Comparison of ENCODE assay signal across 8 cellular contexts in genomic region chr9:114653556-114654159, GRCh38. TPM values are rescaled to one million over a fixed set of nuclear protein-coding genes. Genes with fewer than 3 reads are reported as not detected.
DNase-seq lines count a peak whose midpoint lies in the region; ATAC-seq and TF ChIP-seq lines count a peak whose summit lies in the region.

No MANE protein-coding gene starts in this region.

- intact Hi-C loops in CD4-positive, alpha-beta T cell (cut with DNase I, micrococcal nuclease), result loop anchor here (1.0 to 5.0 kb wide), 9 partner anchors 41 to 314 kb away; partner anchors contain the start of genes TMEM268 (in 2 of the 2) and WHRN (in 1 of the 2)
- intact Hi-C loops in activated naive CD4-positive, alpha-beta T cell treated with anti-CD3 and anti-CD28 coated beads for 36 hours (cut with micrococcal nuclease), result loop anchor here (1.0 kb wide), 9 partner anchors 41 to 314 kb away; partner anchors contain the start of genes ATP6V1G1 and WHRN
- intact Hi-C loops in posterior cingulate gyrus (cut with DNase I) (loop anchor here (1.0 to 10.0 kb wide), 5 partner anchors 69 to 315 kb away; partner anchors contain the start of gene ATP6V1G1), upper lobe of right lung (cut with DNase I) (loop anchor here (10.0 kb wide), 1 partner anchor 159 kb away; no protein-coding TSS in a partner anchor)

- peak; percentile 59 to 83 (median 80) for DNase-seq in CD4-positive, alpha-beta T cell
- DNase-seq in LNCaP clone FGC (ENCODE audit: low read depth) (peak; percentile 46), SK-MEL-5 (ENCODE audit: low read depth, low spot score) (peak; percentile 87), glutamatergic neuron (peak; percentile 77), posterior cingulate gyrus (peak in 7 of 10 donors; percentile 25 to 86 (median 70)), upper lobe of right lung (no peak)
- peak; percentile 92 for DNase-seq in activated naive CD4-positive, alpha-beta T cell treated with anti-CD3 and anti-CD28 coated beads for 36 hours

- ATAC-seq in CD4-positive, alpha-beta T cell (ENCODE audit: poor library complexity), result peak; percentile 99
- ATAC-seq in GM21367 (IDR thresholded peaks at IDR 0.05; ENCODE audit: unreplicated experiment) (peak; percentile 74), upper lobe of right lung (peak; percentile 95)

- no peaks in the 10 kb centered on the region for H3K9me3 ChIP-seq in CD4-positive, alpha-beta T cell (ENCODE audit: control insufficient read depth, low read length)
- no peaks in the 10 kb centered on the region for H3K9me3 ChIP-seq in upper lobe of right lung

- H3K4me3 Mint-ChIP-seq in CD4-positive, alpha-beta T cell, result no peak overlapping the region
- H3K4me3 Mint-ChIP-seq in activated naive CD4-positive, alpha-beta T cell treated with anti-CD3 and anti-CD28 coated beads for 36 hours, result no peak overlapping the region
- H3K4me3 Mint-ChIP-seq in glutamatergic neuron (ENCODE audit: unreplicated experiment), result no peak overlapping the region

- H3K9me3 Mint-ChIP-seq in CD4-positive, alpha-beta T cell, result no peaks in the 10 kb centered on the region
- H3K9me3 Mint-ChIP-seq in activated naive CD4-positive, alpha-beta T cell treated with anti-CD3 and anti-CD28 coated beads for 36 hours, result no peaks in the 10 kb centered on the region
- no peaks in the 10 kb centered on the region for H3K9me3 Mint-ChIP-seq in glutamatergic neuron (ENCODE audit: unreplicated experiment)

- peak overlapping the region; percentile 30 for H3K27ac Mint-ChIP-seq in CD4-positive, alpha-beta T cell
- no peak overlapping the region for H3K27ac Mint-ChIP-seq in activated naive CD4-positive, alpha-beta T cell treated with anti-CD3 and anti-CD28 coated beads for 36 hours
- no peak overlapping the region for H3K27ac Mint-ChIP-seq in glutamatergic neuron (ENCODE audit: unreplicated experiment)

- peaks cover 21% of the 10 kb centered on the region for H3K4me1 Mint-ChIP-seq in CD4-positive, alpha-beta T cell (ENCODE audit: low read depth)
- peaks cover 31% of the 10 kb centered on the region for H3K4me1 Mint-ChIP-seq in activated naive CD4-positive, alpha-beta T cell treated with anti-CD3 and anti-CD28 coated beads for 36 hours (ENCODE audit: low read depth)
- no peaks in the 10 kb centered on the region for H3K4me1 Mint-ChIP-seq in glutamatergic neuron (ENCODE audit: low read depth, unreplicated experiment)

- no peaks in the 10 kb centered on the region for H3K27me3 ChIP-seq in CD4-positive, alpha-beta T cell (ENCODE audit: control insufficient read depth, insufficient read depth, low read length)
- H3K27me3 ChIP-seq in upper lobe of right lung, result no peaks in the 10 kb centered on the region

- no peaks in the 10 kb centered on the region for H3K36me3 ChIP-seq in upper lobe of right lung

- H3K27me3 Mint-ChIP-seq in CD4-positive, alpha-beta T cell, result no peaks in the 10 kb centered on the region
- H3K27me3 Mint-ChIP-seq in activated naive CD4-positive, alpha-beta T cell treated with anti-CD3 and anti-CD28 coated beads for 36 hours (ENCODE audit: low read depth), result no peaks in the 10 kb centered on the region
- H3K27me3 Mint-ChIP-seq in glutamatergic neuron (ENCODE audit: unreplicated experiment), result peaks cover 1% of the 10 kb centered on the region

- H3K27ac ChIP-seq in CD4-positive, alpha-beta T cell (ENCODE audit: low read depth, low read length), result no peak overlapping the region
- no peak overlapping the region for H3K27ac ChIP-seq in upper lobe of right lung

- in situ Hi-C loops in SK-MEL-5 (cut with HindIII; ENCODE audit: low pct_unique_long_range_greater_than_20kb, low sequenced_read_pairs), result no loop called here

- peaks cover 9% of the 10 kb centered on the region for H3K36me3 Mint-ChIP-seq in CD4-positive, alpha-beta T cell (ENCODE audit: low read depth)
- peaks cover 14% of the 10 kb centered on the region for H3K36me3 Mint-ChIP-seq in activated naive CD4-positive, alpha-beta T cell treated with anti-CD3 and anti-CD28 coated beads for 36 hours (ENCODE audit: low read depth)
- H3K36me3 Mint-ChIP-seq in glutamatergic neuron (ENCODE audit: unreplicated experiment), result no peaks in the 10 kb centered on the region

- H3K4me3 ChIP-seq in LNCaP clone FGC (ENCODE audit: low read depth, low read length) (no peak overlapping the region), upper lobe of right lung (no peak overlapping the region)

- H3K4me1 ChIP-seq in upper lobe of right lung, result no peaks in the 10 kb centered on the region

- TF ChIP-seq CTCF in CD4-positive, alpha-beta T cell (IDR thresholded peaks at IDR 0.05), result peak; percentile 88
- TF ChIP-seq CTCF in LNCaP clone FGC (IDR thresholded peaks at IDR 0.05; ENCODE audit: control insufficient read depth, extremely low read depth, insufficient read depth) (peak; percentile 95), glutamatergic neuron (IDR thresholded peaks at IDR 0.05; ENCODE audit: partially characterized antibody, unreplicated experiment) (peak; percentile 85), upper lobe of right lung (IDR thresholded peaks at IDR 0.05) (peak; percentile 88)

- CTCF ChIA-PET in CD4-positive, alpha-beta T cell (lab: Charles Lee), result interaction anchor here (0.5 to 4.5 kb wide), 47 partner anchors 10 to 366 kb away, joined by 3 to 76 read pairs (median 4); partner anchors contain the start of genes AKNA, ATP6V1G1, TEX48 and TMEM268
- CTCF ChIA-PET in activated naive CD4-positive, alpha-beta T cell treated with anti-CD3 and anti-CD28 coated beads for 36 hours (lab: Charles Lee), result interaction anchor here (0.5 to 6.5 kb wide), 68 partner anchors 9 to 870 kb away, joined by 3 to 133 read pairs (median 4); partner anchors contain the start of genes ATP6V1G1 and TMEM268

- POLR2A ChIA-PET in CD4-positive, alpha-beta T cell (lab: Charles Lee), result interaction anchor here (0.7 to 3.9 kb wide), 23 partner anchors 9 to 313 kb away, joined by 3 to 56 read pairs (median 4); partner anchors contain the start of genes AKNA, ATP6V1G1 and TMEM268

RNA-seq across cellular contexts. Expression of gene TEX53, which starts 3.9 kb away (rescaled TPM):
- total RNA-seq in CD4-positive, alpha-beta T cell, result not detected
- total RNA-seq in SK-MEL-5 (2014; rRNA removed; shearing (Covaris generic)), result not detected in 2 replicates
- polyA plus RNA-seq in SK-MEL-5 (2015; cell fraction: cytosol; rRNA removed), result not detected in 2 replicates
- polyA plus RNA-seq in SK-MEL-5 (2015; cell fraction: nucleus; rRNA removed), result not detected in 2 replicates
- not detected for total RNA-seq in activated naive CD4-positive, alpha-beta T cell treated with anti-CD3 and anti-CD28 coated beads for 36 hours
- not detected for total RNA-seq in glutamatergic neuron (ENCODE audit: unreplicated experiment)
- total RNA-seq in upper lobe of right lung, result not detected

RNA-seq across cellular contexts. Expression of gene TEX48, which starts 28.3 kb away (rescaled TPM):
- not detected for total RNA-seq in CD4-positive, alpha-beta T cell
- not detected in 2 replicates for total RNA-seq in SK-MEL-5 (2014; rRNA removed; shearing (Covaris generic))
- not detected in 2 replicates for polyA plus RNA-seq in SK-MEL-5 (2015; cell fraction: cytosol; rRNA removed)
- polyA plus RNA-seq in SK-MEL-5 (2015; cell fraction: nucleus; rRNA removed), result not detected in 2 replicates
- not detected for total RNA-seq in activated naive CD4-positive, alpha-beta T cell treated with anti-CD3 and anti-CD28 coated beads for 36 hours
- not detected for total RNA-seq in glutamatergic neuron (ENCODE audit: unreplicated experiment)
- not detected for total RNA-seq in upper lobe of right lung

RNA-seq across cellular contexts. Expression of gene TMEM268, which starts 42.6 kb away (rescaled TPM):
- 1 to 10 TPM; 8.1 to 9.8 TPM for total RNA-seq in CD4-positive, alpha-beta T cell
- total RNA-seq in SK-MEL-5 (2014; rRNA removed; shearing (Covaris generic)), result 43.2 and 46.8 TPM in 2 replicates
- 73.8 and 103 TPM in 2 replicates for polyA plus RNA-seq in SK-MEL-5 (2015; cell fraction: cytosol; rRNA removed)
- polyA plus RNA-seq in SK-MEL-5 (2015; cell fraction: nucleus; rRNA removed), result 58.3 and 69.8 TPM in 2 replicates
- 10 to 100 TPM; 23.6 to 24.1 TPM for total RNA-seq in activated naive CD4-positive, alpha-beta T cell treated with anti-CD3 and anti-CD28 coated beads for 36 hours
- total RNA-seq in glutamatergic neuron (ENCODE audit: unreplicated experiment) (12.2 TPM), upper lobe of right lung (18.4 TPM)
